Comparison of ENCODE assay signal across 10 cellular contexts in the genomic region with DNA sequence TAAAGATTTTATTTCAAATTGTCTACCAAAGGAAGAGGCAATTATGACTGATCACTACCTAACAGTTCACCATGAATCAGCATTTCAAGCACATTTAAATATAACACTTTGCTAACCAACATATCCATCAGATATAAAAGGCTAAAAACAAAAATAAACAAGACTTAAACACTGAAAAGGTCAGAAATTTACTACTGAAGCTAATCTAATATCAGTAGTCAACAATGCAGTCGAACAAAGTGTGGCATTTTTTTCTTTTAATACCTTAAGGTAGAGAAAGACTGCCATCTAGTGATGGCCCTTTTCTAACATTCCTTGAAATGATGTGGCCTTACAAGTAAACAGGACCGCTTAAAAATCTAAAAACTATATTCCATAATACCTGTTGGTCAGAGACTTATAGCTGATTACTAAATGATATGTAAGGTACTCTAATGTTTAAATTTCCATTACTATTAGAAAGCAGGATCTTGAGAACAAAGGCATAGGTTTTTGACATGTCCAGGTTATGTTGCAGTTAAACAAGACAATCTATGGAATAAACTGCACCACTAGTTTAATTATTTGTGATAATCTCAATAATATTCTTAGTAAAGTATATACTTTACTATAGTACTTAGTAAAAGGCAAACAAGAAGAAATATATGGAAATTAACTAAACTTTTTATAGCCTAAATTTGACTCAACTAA.
DNase-seq lines count a peak whose midpoint lies in the region; ATAC-seq and TF ChIP-seq lines count a peak whose summit lies in the region.
"Had no signal": no experiment of that assay in that cellular context is flagged by ENCODE, and none has a peak within 500 bp of the region (broad histone marks: within the 10 kb centered on the region; RNA-seq: fewer than 3 reads in every experiment).

No MANE protein-coding gene starts in this region.

- peaks cover 4% of the 10 kb centered on the region for H3F3A ChIP-seq in neural progenitor cell (ENCODE audit: low read depth)

- H3K4me3 ChIP-seq in esophagus squamous epithelium (no peak overlapping the region), neural progenitor cell (no peak overlapping the region)
- H3K4me3 ChIP-seq: skin epidermis had no signal

- TF ChIP-seq CTCF in RWPE1 (conservative IDR thresholded peaks at IDR 0.05; ENCODE audit: low read depth) = peak; percentile 74
- peak in 5 of 6 experiments; percentile 41 to 70 (median 58) for TF ChIP-seq CTCF in esophagus squamous epithelium (IDR thresholded peaks at IDR 0.05)
- TF ChIP-seq CTCF in neural progenitor cell (IDR thresholded peaks at IDR 0.05) = peak; percentile 80

- H3K4me1 ChIP-seq in esophagus squamous epithelium (peaks cover 0 to 18% (median 3%) of the 10 kb centered on the region in 3 donors), neural progenitor cell (no peaks in the 10 kb centered on the region)

- no peaks in the 10 kb centered on the region for H3K9me3 Mint-ChIP-seq in neural progenitor cell
- H3K9me3 Mint-ChIP-seq in activated T-helper 1 cell treated with anti-CD3 and anti-CD28 coated beads, Interleukin-12 subunit alpha, Interleukin-12 subunit beta, Interleukin-2, Interleukin-4 antibody, amounts not matched to agents 30 ng/mL and 10 ng/mL and 1 ng/mL, durations not matched to agents 14 hours and 24 hours and 36 hours = no peaks in the 10 kb centered on the region
- H3K9me3 Mint-ChIP-seq: activated B cell treated with CpG ODN at 0.5 μM for 24 hours had no signal

- H2AFZ ChIP-seq in neural progenitor cell (replicated peaks) = no peak overlapping the region

- peak; percentile 65 for DNase-seq in EH (ENCODE audit: low read depth)
- peak; percentile 63 for DNase-seq in M059J (ENCODE audit: low read depth)
- peak; percentile 22 for DNase-seq in RWPE1 (ENCODE audit: low spot score)
- DNase-seq in esophagus squamous epithelium (lab: John Stamatoyannopoulos, UW) = no peak
- DNase-seq in neural progenitor cell (ENCODE audit: low spot score) = peak; percentile 78
- DNase-seq in activated T-helper 1 cell treated with anti-CD3 and anti-CD28 coated beads, Interleukin-12 subunit alpha, Interleukin-12 subunit beta, Interleukin-2, Interleukin-4 antibody, amounts not matched to agents 30 ng/mL and 10 ng/mL and 1 ng/mL, durations not matched to agents 14 hours and 24 hours and 36 hours (ENCODE audit: low spot score) = no peak
- DNase-seq: activated B cell treated with CpG ODN at 0.5 μM for 24 hours had no signal

- no peaks in the 10 kb centered on the region for H3K27me3 ChIP-seq in esophagus squamous epithelium
- H3K27me3 ChIP-seq in neural progenitor cell = no peaks in the 10 kb centered on the region

- CTCF ChIA-PET in RWPE1 (lab: Yijun Ruan, JAX) = interaction anchor here (0.6 to 1.7 kb wide), 6 partner anchors 11 to 932 kb away, joined by 3 to 4 read pairs (median 3); no protein-coding TSS in a partner anchor

- no peaks in the 10 kb centered on the region for H3K4me1 Mint-ChIP-seq in neural progenitor cell
- H3K4me1 Mint-ChIP-seq in activated T-helper 1 cell treated with anti-CD3 and anti-CD28 coated beads, Interleukin-12 subunit alpha, Interleukin-12 subunit beta, Interleukin-2, Interleukin-4 antibody, amounts not matched to agents 30 ng/mL and 10 ng/mL and 1 ng/mL, durations not matched to agents 14 hours and 24 hours and 36 hours (ENCODE audit: low read depth) = no peaks in the 10 kb centered on the region
- H3K4me1 Mint-ChIP-seq: activated B cell treated with CpG ODN at 0.5 μM for 24 hours had no signal

- H3K9me3 ChIP-seq in esophagus squamous epithelium (no peaks in the 10 kb centered on the region), neural progenitor cell (ENCODE audit: low read depth) (no peaks in the 10 kb centered on the region)

- 15 to 31% methylated on average over 2 of the region's 2 CpGs for WGBS in esophagus squamous epithelium, 2 donors

- H3K79me2 ChIP-seq in neural progenitor cell (ENCODE audit: low read depth) = peaks cover 6% of the 10 kb centered on the region

- no peak overlapping the region for H3K9ac ChIP-seq in neural progenitor cell

- ATAC-seq in HG02938 (IDR thresholded peaks at IDR 0.05; ENCODE audit: unreplicated experiment) (no peak), HG02840 (IDR thresholded peaks at IDR 0.05; ENCODE audit: low FRiP score, unreplicated experiment) (no peak)

- no peak overlapping the region for H3K4me2 ChIP-seq in neural progenitor cell

- POLR2A ChIA-PET in RWPE1 (lab: Yijun Ruan, JAX; ENCODE audit: low non-redundant PET) = no interaction called here

- H3K27me3 Mint-ChIP-seq in neural progenitor cell (ENCODE audit: insufficient read depth, low read depth) = no peaks in the 10 kb centered on the region
- no peaks in the 10 kb centered on the region for H3K27me3 Mint-ChIP-seq in activated T-helper 1 cell treated with anti-CD3 and anti-CD28 coated beads, Interleukin-12 subunit alpha, Interleukin-12 subunit beta, Interleukin-2, Interleukin-4 antibody, amounts not matched to agents 30 ng/mL and 10 ng/mL and 1 ng/mL, durations not matched to agents 14 hours and 24 hours and 36 hours (ENCODE audit: insufficient read depth)
- H3K27me3 Mint-ChIP-seq: activated B cell treated with CpG ODN at 0.5 μM for 24 hours had no signal

- no peak overlapping the region for H3K27ac Mint-ChIP-seq in neural progenitor cell
- H3K27ac Mint-ChIP-seq in activated T-helper 1 cell treated with anti-CD3 and anti-CD28 coated beads, Interleukin-12 subunit alpha, Interleukin-12 subunit beta, Interleukin-2, Interleukin-4 antibody, amounts not matched to agents 30 ng/mL and 10 ng/mL and 1 ng/mL, durations not matched to agents 14 hours and 24 hours and 36 hours = no peak overlapping the region
- H3K27ac Mint-ChIP-seq: activated B cell treated with CpG ODN at 0.5 μM for 24 hours had no signal

- peaks cover 3% of the 10 kb centered on the region for H3K36me3 Mint-ChIP-seq in neural progenitor cell
- no peaks in the 10 kb centered on the region for H3K36me3 Mint-ChIP-seq in activated T-helper 1 cell treated with anti-CD3 and anti-CD28 coated beads, Interleukin-12 subunit alpha, Interleukin-12 subunit beta, Interleukin-2, Interleukin-4 antibody, amounts not matched to agents 30 ng/mL and 10 ng/mL and 1 ng/mL, durations not matched to agents 14 hours and 24 hours and 36 hours (ENCODE audit: low read depth)

- H3K36me3 ChIP-seq in esophagus squamous epithelium = peaks cover 0 to 5% (median 0%) of the 10 kb centered on the region in 3 donors
- no peaks in the 10 kb centered on the region for H3K36me3 ChIP-seq in neural progenitor cell

- TF ChIP-seq POLR2A in esophagus squamous epithelium (IDR thresholded peaks at IDR 0.05) = no peak

- no peak overlapping the region for H3K27ac ChIP-seq in RWPE1
- no peak overlapping the region for H3K27ac ChIP-seq in esophagus squamous epithelium
- H3K27ac ChIP-seq in neural progenitor cell = no peak overlapping the region
- H3K27ac ChIP-seq: skin epidermis had no signal

- intact Hi-C loops in esophagus squamous epithelium (cut with DNase I) = no loop called here
- intact Hi-C loops in activated T-helper 1 cell treated with anti-CD3 and anti-CD28 coated beads, Interleukin-12 subunit alpha, Interleukin-12 subunit beta, Interleukin-2, Interleukin-4 antibody, amounts not matched to agents 30 ng/mL and 10 ng/mL and 1 ng/mL, durations not matched to agents 14 hours and 24 hours and 36 hours (cut with micrococcal nuclease) = loop anchor here (1.0 to 5.0 kb wide), 4 partner anchors 167 to 1199 kb away; no protein-coding TSS in a partner anchor

- no peak overlapping the region for H3K4me3 Mint-ChIP-seq in neural progenitor cell
- H3K4me3 Mint-ChIP-seq in activated T-helper 1 cell treated with anti-CD3 and anti-CD28 coated beads, Interleukin-12 subunit alpha, Interleukin-12 subunit beta, Interleukin-2, Interleukin-4 antibody, amounts not matched to agents 30 ng/mL and 10 ng/mL and 1 ng/mL, durations not matched to agents 14 hours and 24 hours and 36 hours = no peak overlapping the region
- H3K4me3 Mint-ChIP-seq: activated B cell treated with CpG ODN at 0.5 μM for 24 hours had no signal

- H4K20me1 ChIP-seq in neural progenitor cell (ENCODE audit: low read depth) = peaks cover 23% of the 10 kb centered on the region

Comparison
In these comparisons a context has a peak if more than half of its experiments do, and no peak if none do; other contexts are left out.
1. DNase-seq: peak in EH (single experiment), M059J (single experiment), RWPE1 (single experiment) and neural progenitor cell (single experiment); none in esophagus squamous epithelium (single experiment) and activated T-helper 1 cell treated with anti-CD3 and anti-CD28 coated beads, Interleukin-12 subunit alpha, Interleukin-12 subunit beta, Interleukin-2, Interleukin-4 antibody, amounts not matched to agents 30 ng/mL and 10 ng/mL and 1 ng/mL, durations not matched to agents 14 hours and 24 hours and 36 hours (single experiment).
2. Peak in every context shown above with its lines, with median percentiles within 50 percentile points of each other: CTCF ChIP-seq.